Comparison of ENCODE assay signal across 8 cellular contexts in the genomic region with DNA sequence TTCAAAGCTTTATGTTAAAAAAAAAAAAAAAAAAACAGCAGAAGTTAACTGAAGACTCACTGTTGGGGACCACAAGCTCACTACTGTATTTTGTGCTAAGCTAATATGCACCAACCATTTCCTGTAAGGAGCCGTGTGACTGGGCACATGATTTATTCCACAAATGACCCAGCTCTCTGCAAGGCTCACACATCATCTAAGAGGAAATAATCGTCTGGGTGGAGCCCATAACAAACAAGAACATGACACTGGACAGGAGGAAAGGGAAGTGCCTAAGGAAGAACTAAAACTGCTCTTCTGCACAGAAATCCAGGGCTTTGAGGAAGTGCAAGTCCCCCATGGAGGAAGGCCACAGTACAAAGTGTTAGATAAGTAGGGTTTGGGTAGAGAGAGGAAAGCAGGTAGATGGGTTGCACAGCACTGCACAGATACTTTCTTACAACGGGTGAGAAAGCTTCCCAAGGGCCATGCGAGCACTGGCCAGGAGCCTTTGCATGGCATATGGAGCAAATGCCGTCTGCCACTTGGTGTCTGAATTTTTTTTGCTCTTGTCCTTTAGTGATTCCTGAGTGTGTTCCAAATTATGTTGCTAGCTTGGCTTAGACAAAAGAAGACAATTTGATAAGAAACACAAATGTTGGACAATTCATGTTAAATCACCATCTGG.
DNase-seq lines count a peak whose midpoint lies in the region; ATAC-seq lines count a peak whose summit lies in the region.

No MANE protein-coding gene starts in this region.

- H3K27me3 ChIP-seq in duodenal mucosa (ENCODE audit: control insufficient read depth in 1 of 2, insufficient read depth in 2 of 2, low read length in 2 of 2) (no peaks in the 10 kb centered on the region), muscle layer of colon (ENCODE audit: control insufficient read depth in 1 of 2, insufficient read depth in 2 of 2, low read length in 2 of 2) (no peaks in the 10 kb centered on the region)

- peak overlapping the region; percentile 59 for H3K27ac ChIP-seq in duodenal mucosa (ENCODE audit: low read depth, low read length)
- peak overlapping the region; percentile 35 for H3K27ac ChIP-seq in muscle layer of colon (ENCODE audit: low read depth, low read length)

- peak; percentile 83 for DNase-seq in Ammon's horn (ENCODE audit: low spot score)
- DNase-seq in SIG-M5 (lab: John Stamatoyannopoulos, UW): peak; percentile 95
- no peak for DNase-seq in GM19238 (ENCODE audit: insufficient read length, low spot score)
- DNase-seq in activated effector memory CD4-positive, alpha-beta T cell treated with anti-CD3 and anti-CD28 coated beads, Interleukin-2, amount 50 U/mL, for 16 hours: no peak

- ATAC-seq in GM18870 (IDR thresholded peaks at IDR 0.05; ENCODE audit: unreplicated experiment) (peak; percentile 47), HG03378 (IDR thresholded peaks at IDR 0.05; ENCODE audit: unreplicated experiment) (peak; percentile 84)

- H3K9ac ChIP-seq in duodenal mucosa (ENCODE audit: low read depth in 1 of 2, low read length in 2 of 2) (no peak overlapping the region), muscle layer of colon (ENCODE audit: low read length) (no peak overlapping the region)

- H3K4me3 ChIP-seq in duodenal mucosa (ENCODE audit: low read depth in 1 of 2, low read length in 2 of 2): peak overlapping the region in 1 of 2 donors; percentile 40
- H3K4me3 ChIP-seq in muscle layer of colon (ENCODE audit: low read depth in 1 of 2, low read length in 2 of 2): peak overlapping the region in 1 of 2 donors; percentile 12

- H3K4me1 ChIP-seq in duodenal mucosa (ENCODE audit: control insufficient read depth in 1 of 2, insufficient read depth in 2 of 2, low read length in 2 of 2) (peaks cover 69 to 73% of the 10 kb centered on the region in 2 donors), muscle layer of colon (ENCODE audit: insufficient read depth, low read length) (peaks cover 78% of the 10 kb centered on the region)

- H3K36me3 ChIP-seq in duodenal mucosa (ENCODE audit: control insufficient read depth in 1 of 2, insufficient read depth in 2 of 2, low read length in 2 of 2) (peaks cover 5 to 9% of the 10 kb centered on the region in 2 donors), muscle layer of colon (ENCODE audit: insufficient read depth, low read length) (no peaks in the 10 kb centered on the region)

- H3K9me3 ChIP-seq in duodenal mucosa (ENCODE audit: control insufficient read depth in 1 of 2, low read length in 2 of 2) (no peaks in the 10 kb centered on the region), muscle layer of colon (ENCODE audit: low read length) (no peaks in the 10 kb centered on the region)

Comparison
In these comparisons a context has a peak if more than half of its experiments do, and no peak if none do; other contexts are left out.
1. DNase-seq: peak in Ammon's horn (single experiment) and SIG-M5 (single experiment); none in GM19238 (single experiment) and activated effector memory CD4-positive, alpha-beta T cell treated with anti-CD3 and anti-CD28 coated beads, Interleukin-2, amount 50 U/mL, for 16 hours (single experiment).